ENCODE assay signal across 17 cellular contexts in genomic region chr3:133935843-133936825, GRCh38. TPM values are rescaled to one million over a fixed set of nuclear protein-coding genes. Genes with fewer than 3 reads are reported as not detected.
DNase-seq lines count a peak whose midpoint lies in the region; ATAC-seq and TF ChIP-seq lines count a peak whose summit lies in the region.
"Had no signal": no experiment of that assay in that cellular context is flagged by ENCODE, and none has a peak within 500 bp of the region (broad histone marks: within the 10 kb centered on the region; RNA-seq: fewer than 3 reads in every experiment).

No MANE protein-coding gene starts in this region.

- no peak overlapping the region for H3K4me2 ChIP-seq in parathyroid adenoma (ENCODE audit: low read length)

- H3K9me3 Mint-ChIP-seq in MCF 10A (ENCODE audit: unreplicated experiment) = no peaks in the 10 kb centered on the region

- H3K4me1 Mint-ChIP-seq in MCF 10A (ENCODE audit: insufficient read depth, unreplicated experiment) = peaks cover 1% of the 10 kb centered on the region

- intact Hi-C loops in breast epithelium (cut with DNase I; ENCODE audit: low total_unique reads) (loop anchor here (5.0 kb wide), 1 partner anchor 441 kb away; no protein-coding TSS in a partner anchor), MCF 10A (cut with micrococcal nuclease) (loop anchor here (10.0 kb wide), 1 partner anchor 229 kb away; no protein-coding TSS in a partner anchor), esophagus muscularis mucosa (cut with DNase I) (loop anchor here (10.0 kb wide), 2 partner anchors 99 to 259 kb away; no protein-coding TSS in a partner anchor)

- BruUV-seq in MCF 10A (replicated peaks; lab: Mats Ljungman, UMichigan) = no TSS peak

- CTCF ChIA-PET in MCF 10A (lab: Yijun Ruan, JAX) = interaction anchor here (0.6 to 2.7 kb wide), 12 partner anchors 7 to 309 kb away, joined by 3 to 21 read pairs (median 4); no protein-coding TSS in a partner anchor

- POLR2A ChIA-PET in MCF 10A (lab: Yijun Ruan, JAX) = interaction anchor here (0.5 kb wide), 1 partner anchor 302 kb away, joined by 3 read pairs; no protein-coding TSS in a partner anchor

- no peaks in the 10 kb centered on the region for H3K4me1 ChIP-seq in breast epithelium
- peaks cover 4 to 25% (median 23%) of the 10 kb centered on the region in 4 donors for H3K4me1 ChIP-seq in esophagus muscularis mucosa
- H3K4me1 ChIP-seq in parathyroid adenoma = peaks cover 5% of the 10 kb centered on the region

- no peaks in the 10 kb centered on the region for H3K27me3 ChIP-seq in breast epithelium
- H3K27me3 ChIP-seq in esophagus muscularis mucosa = no peaks in the 10 kb centered on the region
- no peaks in the 10 kb centered on the region for H3K27me3 ChIP-seq in parathyroid adenoma (ENCODE audit: control insufficient read depth, insufficient read depth, low read length)
- H3K27me3 ChIP-seq: MG63 had no signal

- no peak for TF ChIP-seq POLR2A in breast epithelium (IDR thresholded peaks at IDR 0.05)
- TF ChIP-seq POLR2A in esophagus muscularis mucosa (IDR thresholded peaks at IDR 0.05; ENCODE audit: low read depth) = no peak

- no peaks in the 10 kb centered on the region for H3K79me2 ChIP-seq in parathyroid adenoma

- no peak for DNase-seq in breast epithelium (ENCODE audit: low spot score in 2 of 2)
- DNase-seq in MCF 10A (ENCODE audit: unreplicated experiment) = no peak
- DNase-seq in esophagus muscularis mucosa (ENCODE audit: extremely low spot score) = peak; percentile 88
- no peak for DNase-seq in GM19238 (ENCODE audit: insufficient read length, low spot score)
- no peak for DNase-seq in ureter (ENCODE audit: low spot score)
- no peak for DNase-seq in DMS114 treated with DMSO at 0.1 percent for 48 hours (lab: John Stamatoyannopoulos, UW; ENCODE audit: unreplicated experiment)
- DNase-seq: C1 segment of cervical spinal cord, DMS153, GOT3, MG63, NCI-H1092, NCI-H146, NCI-H2081, NCI-H774 had no signal

- ATAC-seq in HG03439 (IDR thresholded peaks at IDR 0.05; ENCODE audit: unreplicated experiment) = no peak
- ATAC-seq: PC-3 had no signal

- H3K9ac ChIP-seq in parathyroid adenoma = no peak overlapping the region

- no peak overlapping the region for H3K4me3 ChIP-seq in breast epithelium
- no peak overlapping the region for H3K4me3 ChIP-seq in esophagus muscularis mucosa
- no peak overlapping the region for H3K4me3 ChIP-seq in parathyroid adenoma (ENCODE audit: low read depth, low read length)
- H3K4me3 ChIP-seq: MG63 had no signal

- no peak overlapping the region for H3K4me3 Mint-ChIP-seq in MCF 10A (ENCODE audit: unreplicated experiment)

- TF ChIP-seq CTCF in breast epithelium (IDR thresholded peaks at IDR 0.05) (no peak), MCF 10A (IDR thresholded peaks at IDR 0.05; ENCODE audit: unreplicated experiment) (no peak), esophagus muscularis mucosa (IDR thresholded peaks at IDR 0.05) (no peak), parathyroid adenoma (IDR thresholded peaks at IDR 0.05) (no peak)

- no peaks in the 10 kb centered on the region for H3K36me3 ChIP-seq in breast epithelium
- H3K36me3 ChIP-seq in esophagus muscularis mucosa = peaks cover 0 to 3% (median 0%) of the 10 kb centered on the region in 4 donors
- H3K36me3 ChIP-seq in parathyroid adenoma (ENCODE audit: control insufficient read depth, insufficient read depth, low read length) = no peaks in the 10 kb centered on the region
- H3K36me3 ChIP-seq: MG63 had no signal

- 91% methylated on average over 13 of the region's 13 CpGs for WGBS in esophagus muscularis mucosa

- H3K27ac ChIP-seq in breast epithelium (peak overlapping the region; percentile 59 to 88), esophagus muscularis mucosa (replicated peaks in 1 of 4) (no peak overlapping the region), parathyroid adenoma (no peak overlapping the region)

- no peaks in the 10 kb centered on the region for H3K36me3 Mint-ChIP-seq in MCF 10A (ENCODE audit: insufficient read depth, unreplicated experiment)

- H3K27ac Mint-ChIP-seq in MCF 10A (ENCODE audit: low read depth, unreplicated experiment) = no peak overlapping the region

- peak overlapping the region; percentile 61 for H2AFZ ChIP-seq in parathyroid adenoma

- no peak for TF ChIP-seq EP300 in esophagus muscularis mucosa (IDR thresholded peaks at IDR 0.05)

- no peaks in the 10 kb centered on the region for H3K9me3 ChIP-seq in breast epithelium
- no peaks in the 10 kb centered on the region for H3K9me3 ChIP-seq in esophagus muscularis mucosa
- no peaks in the 10 kb centered on the region for H3K9me3 ChIP-seq in parathyroid adenoma (ENCODE audit: control insufficient read depth, low read length)
- H3K9me3 ChIP-seq: MG63 had no signal

- H3K27me3 Mint-ChIP-seq in MCF 10A (ENCODE audit: insufficient read depth, unreplicated experiment) = no peaks in the 10 kb centered on the region

RNA-seq across cellular contexts. Expression of gene RAB6B, which starts 40.5 kb away (rescaled TPM):
- total RNA-seq in breast epithelium (1 to 10 TPM; 1.8 to 3.9 (median 3.4) TPM), MCF 10A (2022) (0.96 and 1.1 TPM in 2 replicates), esophagus muscularis mucosa (10 to 100 TPM in 2 of 4 donors, 1 to 10 TPM in 2; 6.2 to 11.9 (median 10.5) TPM), ureter (8.2 TPM)

Comparison
In these comparisons a context has a peak if more than half of its experiments do, and no peak if none do; other contexts are left out.
1. H3K27ac ChIP-seq: peak in breast epithelium (2 of 2); none in esophagus muscularis mucosa (0 of 4) and parathyroid adenoma (single experiment).